22 cellular contexts compared by ENCODE assay signal in genomic region chr2:71803398-71803797, GRCh38.
DNase-seq lines count a peak whose midpoint lies in the region; ATAC-seq lines count a peak whose summit lies in the region.
"Had no signal": no experiment of that assay in that cellular context is flagged by ENCODE, and none has a peak within 500 bp of the region (broad histone marks: within the 10 kb centered on the region; RNA-seq: fewer than 3 reads in every experiment).

No MANE protein-coding gene starts in this region.

- no peak overlapping the region for H3K27ac ChIP-seq in trophoblast cell (ENCODE audit: low read depth, low read length)
- H3K27ac ChIP-seq: 22Rv1; A549; BLaER1 treated with 17β-estradiol and CSF1 and Interleukin-3, amounts not matched to agents 10 nM and 100 nM; C4-2B had no signal

- no peak overlapping the region for H2AFZ ChIP-seq in trophoblast cell (ENCODE audit: insufficient read depth, low read length, poor library complexity)

- H2AK5ac ChIP-seq in trophoblast cell (ENCODE audit: low read length): no peak overlapping the region

- H3K27me3 ChIP-seq in trophoblast cell (ENCODE audit: insufficient read depth, low read length): no peaks in the 10 kb centered on the region
- H3K27me3 ChIP-seq: BLaER1 treated with 17β-estradiol and CSF1 and Interleukin-3, amounts not matched to agents 10 nM and 100 nM had no signal

- H3K4me1 ChIP-seq in trophoblast cell (ENCODE audit: control insufficient read depth in 1 of 2, insufficient read depth in 2 of 2, low read length in 2 of 2): no peaks in the 10 kb centered on the region
- H3K4me1 ChIP-seq: A549 had no signal

- no peak overlapping the region for H4K91ac ChIP-seq in trophoblast cell (ENCODE audit: low read depth, low read length)

- H4K8ac ChIP-seq in trophoblast cell (ENCODE audit: low read depth, low read length): no peak overlapping the region

- no peak overlapping the region for H3K9ac ChIP-seq in trophoblast cell (ENCODE audit: low read length)
- H3K9ac ChIP-seq: BLaER1 treated with 17β-estradiol and CSF1 and Interleukin-3, amounts not matched to agents 10 nM and 100 nM had no signal

- peaks cover 2% of the 10 kb centered on the region for H3K9me3 ChIP-seq in trophoblast cell (ENCODE audit: insufficient read depth, low read depth, low read length)
- H3K9me3 ChIP-seq: A549; BLaER1 treated with 17β-estradiol and CSF1 and Interleukin-3, amounts not matched to agents 10 nM and 100 nM had no signal

- H2BK120ac ChIP-seq in trophoblast cell (ENCODE audit: insufficient read depth, low read length, poor library complexity): no peak overlapping the region

- no peak overlapping the region for H3K23ac ChIP-seq in trophoblast cell (ENCODE audit: low read length)

- no peaks in the 10 kb centered on the region for H3K79me2 ChIP-seq in trophoblast cell (ENCODE audit: control insufficient read depth, insufficient read depth, low read length, poor library complexity)

- H3K18ac ChIP-seq in trophoblast cell (ENCODE audit: low read length): no peak overlapping the region

- no peak overlapping the region for H2BK12ac ChIP-seq in trophoblast cell (ENCODE audit: low read length)

- ATAC-seq in sciatic nerve: no peak
- ATAC-seq: A549, GM12878 had no signal

- DNase-seq in activated effector memory CD4-positive, alpha-beta T cell treated with anti-CD3 and anti-CD28 coated beads, Interleukin-2, amount 50 U/mL, for 16 hours: peak; percentile 2
- no peak for DNase-seq in activated effector memory CD4-positive, alpha-beta T cell treated with Interleukin-2 at 50 U/mL for 16 hours
- peak; percentile 20 for DNase-seq in islet precursor cell
- no peak for DNase-seq in trophoblast cell
- no peak for DNase-seq in sciatic nerve (ENCODE audit: low spot score)
- DNase-seq: AML-193; CD4-positive, alpha-beta memory T cell; CD4-positive, CD25-positive, alpha-beta regulatory T cell; CD8-positive, alpha-beta memory T cell; COR-L47; DMS 273 treated with DMSO at 0.1 percent for 48 hours; DMS153; DMS53; DMS79; DND-41; EL; GDM1 had no signal

- intact Hi-C loops in sciatic nerve (cut with DNase I): no loop called here

- no peaks in the 10 kb centered on the region for H3K36me3 ChIP-seq in trophoblast cell (ENCODE audit: control insufficient read depth in 1 of 2, insufficient read depth in 2 of 2, low read length in 2 of 2)
- H3K36me3 ChIP-seq: BLaER1 treated with 17β-estradiol and CSF1 and Interleukin-3, amounts not matched to agents 10 nM and 100 nM had no signal

- WGBS in trophoblast cell (ENCODE audit: extremely low coverage, insufficient coverage, insufficient read length): no CpG with 5 or more reads among the region's 2 CpGs

- no peak overlapping the region for H3K4ac ChIP-seq in trophoblast cell (ENCODE audit: low read depth, low read length)

- H3K4me2 ChIP-seq in trophoblast cell (ENCODE audit: low read length): no peak overlapping the region
- H3K4me2 ChIP-seq: A549; BLaER1 treated with 17β-estradiol and CSF1 and Interleukin-3, amounts not matched to agents 10 nM and 100 nM had no signal

- no peak overlapping the region for H2BK5ac ChIP-seq in trophoblast cell (ENCODE audit: low read depth, low read length, poor library complexity)

- no peaks in the 10 kb centered on the region for H3K79me1 ChIP-seq in trophoblast cell (ENCODE audit: low read length)

- H3K14ac ChIP-seq in trophoblast cell (ENCODE audit: low read length): no peak overlapping the region

- no peak overlapping the region for H4K12ac ChIP-seq in trophoblast cell (ENCODE audit: low read depth, low read length)

- H3K4me3 ChIP-seq in trophoblast cell (ENCODE audit: low read depth, low read length): no peak overlapping the region
- H3K4me3 ChIP-seq: A549; BLaER1 treated with 17β-estradiol and CSF1 and Interleukin-3, amounts not matched to agents 10 nM and 100 nM; GM12878 had no signal

Comparison
In these comparisons a context has a peak if more than half of its experiments do, and no peak if none do; other contexts are left out.
1. DNase-seq: peak in activated effector memory CD4-positive, alpha-beta T cell treated with anti-CD3 and anti-CD28 coated beads, Interleukin-2, amount 50 U/mL, for 16 hours (single experiment) and islet precursor cell (single experiment); none in activated effector memory CD4-positive, alpha-beta T cell treated with Interleukin-2 at 50 U/mL for 16 hours (single experiment), trophoblast cell (0 of 2) and sciatic nerve (single experiment).